In the genomic region with DNA sequence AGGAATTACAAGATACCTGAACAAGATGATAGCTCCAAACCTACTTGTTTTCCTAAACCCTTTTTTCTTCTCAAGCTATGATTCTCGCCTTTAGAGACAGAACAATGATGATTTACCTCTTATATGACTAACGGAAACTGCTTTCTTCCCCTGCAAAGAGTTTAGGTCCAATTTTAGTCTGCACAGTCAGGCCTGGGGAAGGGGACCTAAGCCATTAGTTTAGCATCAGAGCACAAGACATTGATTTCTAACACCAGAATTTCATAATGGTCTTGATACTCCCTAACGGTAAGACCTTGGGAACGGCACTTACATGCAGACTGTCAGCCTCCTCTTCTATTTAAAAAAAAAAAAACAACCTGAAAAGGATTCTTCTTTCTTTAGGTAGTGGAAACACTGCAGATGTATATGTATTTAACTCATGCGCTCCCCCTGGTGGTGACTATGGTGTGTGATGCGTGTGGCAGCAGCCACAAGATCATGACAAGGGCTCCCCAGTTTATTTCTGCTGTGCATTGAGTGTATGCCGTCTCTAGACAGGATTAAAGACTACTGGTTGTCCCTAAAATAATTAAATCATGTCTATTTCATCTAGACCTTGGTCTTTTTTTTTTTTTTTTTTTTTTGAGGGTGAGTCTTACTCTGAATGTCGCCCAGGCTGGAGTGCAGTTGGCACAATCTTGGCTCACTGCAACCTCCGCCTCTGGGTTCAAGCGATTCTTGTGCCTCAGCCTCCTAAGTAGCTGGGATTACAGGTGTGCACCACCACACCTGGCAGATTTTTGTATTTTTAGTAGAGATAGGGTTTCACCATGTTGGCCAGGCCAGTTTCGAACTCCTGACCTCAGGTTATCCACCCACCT, we compare ENCODE assay signal across 8 cellular contexts. TPM values are rescaled to one million over a fixed set of nuclear protein-coding genes. Genes with fewer than 3 reads are reported as not detected.
DNase-seq lines count a peak whose midpoint lies in the region; ATAC-seq and TF ChIP-seq lines count a peak whose summit lies in the region.

No MANE protein-coding gene starts in this region.

- ATAC-seq in foreskin keratinocyte = peak; percentile 41
- no peak for ATAC-seq in HG03378 (IDR thresholded peaks at IDR 0.05; ENCODE audit: unreplicated experiment)

- WGBS in suprapubic skin = 47% methylated on average over 11 of the region's 11 CpGs

- H3K4me1 ChIP-seq in foreskin keratinocyte = no peaks in the 10 kb centered on the region
- no peaks in the 10 kb centered on the region for H3K4me1 ChIP-seq in suprapubic skin

- no peak for TF ChIP-seq EP300 in suprapubic skin (IDR thresholded peaks at IDR 0.05)

- no peak overlapping the region for H3K27ac ChIP-seq in foreskin keratinocyte
- H3K27ac ChIP-seq in suprapubic skin = no peak overlapping the region

- TF ChIP-seq CTCF in foreskin keratinocyte (conservative IDR thresholded peaks at IDR 0.05) (peak; percentile 83), suprapubic skin (IDR thresholded peaks at IDR 0.05) (peak; percentile 70 to 92)

- no peak overlapping the region for H3K4me3 ChIP-seq in MG63
- no peak overlapping the region for H3K4me3 ChIP-seq in suprapubic skin

- H3K36me3 ChIP-seq in MG63 (peaks cover 3% of the 10 kb centered on the region; the same call in 1 of the 2 replicates), suprapubic skin (peaks cover 41% of the 10 kb centered on the region)

- no peak for TF ChIP-seq POLR2A in suprapubic skin (IDR thresholded peaks at IDR 0.05)

- H3K9me3 ChIP-seq in MG63 = no peaks in the 10 kb centered on the region
- H3K9me3 ChIP-seq in suprapubic skin = no peaks in the 10 kb centered on the region

- DNase-seq in DMS79 treated with DMSO at 0.1 percent for 48 hours (lab: John Stamatoyannopoulos, UW) = peak; percentile 84
- peak; percentile 62 for DNase-seq in MG63
- DNase-seq in SHP77 (lab: John Stamatoyannopoulos, UW) = peak; percentile 39 to 73
- DNase-seq in activated T-helper 1 cell treated with anti-CD3 and anti-CD28 coated beads, Interleukin-2, amount 50 U/mL, for 16 hours (ENCODE audit: low read depth in 1 of 2, low spot score in 1 of 2) = peak; percentile 73 to 86
- peak; percentile 16 to 41 for DNase-seq in foreskin keratinocyte
- peak in 46 of 56 donors; percentile 11 to 93 (median 44) for DNase-seq in nucleus accumbens (lab: John Stamatoyannopoulos, UW)
- DNase-seq in suprapubic skin (ENCODE audit: low spot score in 2 of 2) = peak; percentile 81 to 89

- H3K27me3 ChIP-seq in MG63 (no peaks in the 10 kb centered on the region), foreskin keratinocyte (no peaks in the 10 kb centered on the region), suprapubic skin (no peaks in the 10 kb centered on the region)

RNA-seq across cellular contexts. Expression of gene TMEM222, which starts 37.3 kb away (rescaled TPM):
- 31.8 and 54.2 TPM in 2 replicates for total RNA-seq in MG63 (2014; rRNA removed; shearing (Covaris generic); ENCODE audit: low replicate concordance)
- total RNA-seq in foreskin keratinocyte = 31.5 and 34.6 TPM in 2 replicates
- 44.0 and 50.2 TPM in 2 replicates for polyA plus RNA-seq in foreskin keratinocyte
- 10 to 100 TPM; 19.7 to 31.8 (median 21.2) TPM for total RNA-seq in suprapubic skin

RNA-seq across cellular contexts. Expression of gene WDTC1, which starts 50.2 kb away (rescaled TPM):
- 14.9 and 15.8 TPM in 2 replicates for total RNA-seq in MG63 (2014; rRNA removed; shearing (Covaris generic); ENCODE audit: low replicate concordance)
- total RNA-seq in foreskin keratinocyte (14.5 and 17.9 TPM in 2 replicates), suprapubic skin (10 to 100 TPM; 59.6 to 69.7 (median 64.5) TPM)
- polyA plus RNA-seq in foreskin keratinocyte = 9.7 and 10.1 TPM in 2 replicates

RNA-seq across cellular contexts. Expression of gene SYTL1, which starts 57.2 kb away (rescaled TPM):
- total RNA-seq in MG63 (2014; rRNA removed; shearing (Covaris generic); ENCODE audit: low replicate concordance) = not detected in 2 replicates
- total RNA-seq in foreskin keratinocyte (42.3 and 49.3 TPM in 2 replicates), suprapubic skin (100 to 1,000 TPM; 142 to 176 (median 168) TPM)
- polyA plus RNA-seq in foreskin keratinocyte = 49.6 and 62.4 TPM in 2 replicates

Comparison
In these comparisons a context has a peak if more than half of its experiments do, and no peak if none do; other contexts are left out.
1. DNase-seq: peak in every context shown above with its lines; median percentile 85 in suprapubic skin; 84 in DMS79 treated with DMSO at 0.1 percent for 48 hours; 80 in activated T-helper 1 cell treated with anti-CD3 and anti-CD28 coated beads, Interleukin-2, amount 50 U/mL, for 16 hours; 62 in MG63; 56 in SHP77; 44 in nucleus accumbens; 28 in foreskin keratinocyte.
2. RNA of gene SYTL1, which starts 57.2 kb away (total RNA-seq): 142 to 176 TPM in suprapubic skin and 42.3 to 49.3 TPM in foreskin keratinocyte; not detected in MG63; every median in the first group is over 10 times any median in the second.